In genomic region chr1:9996624-9997582, GRCh38 we compare ENCODE assay signal across 8 cellular contexts. TPM values are rescaled to one million over a fixed set of nuclear protein-coding genes. Genes with fewer than 3 reads are reported as not detected.
DNase-seq lines count a peak whose midpoint lies in the region; ATAC-seq and TF ChIP-seq lines count a peak whose summit lies in the region.

TSS of gene RBP7 (plus strand) at chr1:9997228. CDS start at chr1:9997259, 31 bp downstream.

- H3K4me3 ChIP-seq in transverse colon, result peak within 1 kb of the TSS; percentile 27 to 49 (median 42)

- peak within 1 kb of the TSS; percentile 72 to 84 for H3K4me3 Mint-ChIP-seq in effector memory CD8-positive, alpha-beta T cell

- WGBS in transverse colon (ENCODE audit: low coverage in 1 of 2), 2 donors, result 9 to 17% methylated on average over 10 to 52 of the region's 71 CpGs

- ATAC-seq in effector memory CD8-positive, alpha-beta T cell (replicated peaks), result peak; percentile 53
- no peak for ATAC-seq in HG03139 (IDR thresholded peaks at IDR 0.05; ENCODE audit: unreplicated experiment)

- intact Hi-C loops in transverse colon (cut with DNase I; ENCODE audit: low total_unique reads), result no loop called here

- peaks cover 4 to 10% of the 10 kb centered on the region in 2 donors for H3K4me1 Mint-ChIP-seq in effector memory CD8-positive, alpha-beta T cell (ENCODE audit: low read depth in 2 of 2)

- peaks cover 3% of the 10 kb centered on the region for H3K36me3 Mint-ChIP-seq in effector memory CD8-positive, alpha-beta T cell (ENCODE audit: insufficient read depth)

- no peak for TF ChIP-seq CTCF in transverse colon (IDR thresholded peaks at IDR 0.05)

- H3K27me3 Mint-ChIP-seq in effector memory CD8-positive, alpha-beta T cell, result peaks cover 46 to 59% of the 10 kb centered on the region in 2 donors

- in situ Hi-C loops in transverse colon (cut with MboI; ENCODE audit: low pct_ligation_motif_present in 1 of 4, low pct_unique_long_range_greater_than_20kb in 1 of 4, low sequenced_read_pairs in 3 of 4), result no loop called here

- H3K9me3 ChIP-seq in transverse colon, result no peaks in the 10 kb centered on the region

- H3K36me3 ChIP-seq in transverse colon, result no peaks in the 10 kb centered on the region

- H3K4me1 ChIP-seq in transverse colon, result peaks cover 0 to 17% (median 14%) of the 10 kb centered on the region in 4 donors

- DNase-seq in DMS53 (lab: John Stamatoyannopoulos, UW) (peak; percentile 59), DMS53 treated with DMSO at 0.1 percent for 48 hours (lab: John Stamatoyannopoulos, UW; ENCODE audit: unreplicated experiment) (no peak), T follicular helper cell (ENCODE audit: low read depth) (peak; percentile 0), mesenteric fat pad (ENCODE audit: low spot score) (no peak), transverse colon (peak; percentile 10), NCI-H526 treated with DMSO at 0.1 percent for 48 hours (lab: John Stamatoyannopoulos, UW) (no peak)
- DNase-seq in effector memory CD8-positive, alpha-beta T cell, result peak in 1 of 3 experiments; percentile 2

- H3K9me3 Mint-ChIP-seq in effector memory CD8-positive, alpha-beta T cell, result no peaks in the 10 kb centered on the region

- TF ChIP-seq EP300 in transverse colon (IDR thresholded peaks at IDR 0.05; ENCODE audit: low read depth), result no peak

- H3K27me3 ChIP-seq in transverse colon, result peaks cover 57% of the 10 kb centered on the region

- no peak within 1 kb of the TSS for H3K27ac ChIP-seq in transverse colon

- H3K27ac Mint-ChIP-seq in effector memory CD8-positive, alpha-beta T cell, result no peak within 1 kb of the TSS

- no peak for TF ChIP-seq POLR2A in transverse colon (IDR thresholded peaks at IDR 0.05)

RNA-seq across cellular contexts. Expression of gene RBP7, which starts in this region (rescaled TPM):
- total RNA-seq in mesenteric fat pad (267 TPM), transverse colon (1 to 10 TPM in 2 of 4 donors, not detected in 2; 2.3 to 3.3 TPM)

Comparison
In these comparisons a context has a peak if more than half of its experiments do, and no peak if none do; other contexts are left out.
1. RNA of gene RBP7 (total RNA-seq): 267 TPM in mesenteric fat pad (single experiment); 2.3 to 3.3 TPM in transverse colon; every median in the first group is over 10 times any median in the second.
2. DNase-seq: peak in DMS53 (single experiment), T follicular helper cell (single experiment) and transverse colon (single experiment); none in DMS53 treated with DMSO at 0.1 percent for 48 hours (single experiment), mesenteric fat pad (single experiment) and NCI-H526 treated with DMSO at 0.1 percent for 48 hours (single experiment).